Comparison of ENCODE assay signal across 1 cellular context in genomic region chr15:31499953-31500808, GRCh38.
TF ChIP-seq lines count a peak whose summit lies in the region.

No MANE protein-coding gene starts in this region.

TF ChIP-seq in HepG2, 621 proteins besides CTCF, POLR2A, EP300 and RAD21 (continued from another document):
- no peak for TF ChIP-seq ZBED4 (CRISPR knock-in tag; IDR thresholded peaks at IDR 0.05; ENCODE audit: borderline replicate concordance)
- no peak for TF ChIP-seq TFDP1 (CRISPR knock-in tag; IDR thresholded peaks at IDR 0.05; ENCODE audit: borderline replicate concordance)
- TF ChIP-seq ATRX (CRISPR knock-in tag; IDR thresholded peaks at IDR 0.05; ENCODE audit: borderline replicate concordance): no peak
- no peak for TF ChIP-seq KMT2A (CRISPR knock-in tag; IDR thresholded peaks at IDR 0.05)
- TF ChIP-seq TAF1 (CRISPR knock-in tag; IDR thresholded peaks at IDR 0.05): no peak
- no peak for TF ChIP-seq ZNF235 (CRISPR knock-in tag; IDR thresholded peaks at IDR 0.05; ENCODE audit: borderline replicate concordance)
- no peak for TF ChIP-seq ZNF629 (CRISPR knock-in tag; conservative IDR thresholded peaks at IDR 0.05)
- no peak for TF ChIP-seq TEF (CRISPR knock-in tag; IDR thresholded peaks at IDR 0.05)
- TF ChIP-seq CEBPB (IDR thresholded peaks at IDR 0.05; ENCODE audit: borderline replicate concordance, low read depth, low read length): no peak
